19 cellular contexts compared by ENCODE assay signal in genomic region chr4:177332119-177332518, GRCh38. TPM values are rescaled to one million over a fixed set of nuclear protein-coding genes. Genes with fewer than 3 reads are reported as not detected.
A peak's percentile ranks its signal among the peaks of the same experiment; 100 is the strongest.
DNase-seq lines count a peak whose midpoint lies in the region; ATAC-seq and TF ChIP-seq lines count a peak whose summit lies in the region.
"Had no signal": no experiment of that assay in that cellular context is flagged by ENCODE, and none has a peak within 500 bp of the region (broad histone marks: within the 10 kb centered on the region; RNA-seq: fewer than 3 reads in every experiment).

No MANE protein-coding gene starts in this region.

- H2BK15ac ChIP-seq in IMR-90 (ENCODE audit: low read depth, low read length) = no peak overlapping the region

- H4K91ac ChIP-seq in IMR-90 (ENCODE audit: insufficient read depth, low read depth, low read length) = no peak overlapping the region

- CTCF ChIA-PET in IMR-90 (lab: Yijun Ruan, JAX) = interaction anchor here (0.6 kb wide), 1 partner anchor 18 kb away, joined by 5 read pairs; no protein-coding TSS in a partner anchor

- BruUV-seq in IMR-90 (replicated peaks; lab: Mats Ljungman, UMichigan) = no TSS peak

- H3K18ac ChIP-seq in IMR-90 (ENCODE audit: low read depth, low read length) = no peak overlapping the region

- H3K4me3 Mint-ChIP-seq in activated CD4-positive, alpha-beta T cell treated with anti-CD3 and anti-CD28 coated beads, Interleukin-2, amount 10 ng/mL, durations not matched to agents 24 days and 14 days = peak overlapping the region; percentile 41
- H3K4me3 Mint-ChIP-seq in activated T-helper 2 cell treated with anti-CD3 and anti-CD28 coated beads, Interferon-gamma antibody, Interleukin-2, Interleukin-4, amounts not matched to agents 10 μg/mL and 5 μg/mL and 100 μg/mL, durations not matched to agents 14 hours and 24 hours and 36 hours (ENCODE audit: low read depth) = no peak overlapping the region
- H3K4me3 Mint-ChIP-seq: CD4-positive, alpha-beta T cell; CD8-positive, alpha-beta memory T cell; GM23338; H9 had no signal

- POLR2A ChIA-PET in IMR-90 (lab: Charles Lee; ENCODE audit: unreplicated experiment) = no interaction called here

- H3K56ac ChIP-seq in IMR-90 (ENCODE audit: extremely low read depth, insufficient read depth, low read length) = no peak overlapping the region

- H3K9ac ChIP-seq in IMR-90 (ENCODE audit: low read depth, low read length) = no peak overlapping the region

- peak; percentile 56 for DNase-seq in activated CD4-positive, alpha-beta T cell treated with anti-CD3 and anti-CD28 coated beads, Interleukin-2, amount 10 ng/mL, durations not matched to agents 24 days and 14 days
- no peak for DNase-seq in activated CD4-positive, alpha-beta T cell treated with anti-CD3 and anti-CD28 coated beads for 48 hours
- DNase-seq in IMR-90 = no peak
- DNase-seq in activated T-helper 2 cell treated with anti-CD3 and anti-CD28 coated beads, Interferon-gamma antibody, Interleukin-2, Interleukin-4, amounts not matched to agents 10 μg/mL and 5 μg/mL and 100 μg/mL, durations not matched to agents 14 hours and 24 hours and 36 hours (ENCODE audit: low spot score) = no peak
- no peak for DNase-seq in ACHN
- DNase-seq in activated gamma-delta T cell (lab: John Stamatoyannopoulos, UW) = no peak
- no peak for DNase-seq in erythroblast (lab: John Stamatoyannopoulos, UW)
- DNase-seq: 8988T; C1 segment of cervical spinal cord; CD4-positive, alpha-beta T cell; CD8-positive, alpha-beta memory T cell; DMS 273 treated with DMSO at 0.1 percent for 48 hours; DMS79; GF-D8; H9 had no signal

- no peaks in the 10 kb centered on the region for H4K20me1 ChIP-seq in IMR-90 (ENCODE audit: insufficient read depth, low read length)

- peaks cover 2% of the 10 kb centered on the region; the same call in 1 of the 2 replicates for H3K4me1 ChIP-seq in IMR-90 (ENCODE audit: control insufficient read depth, insufficient read depth, low read length)
- H3K4me1 ChIP-seq in thymus (ENCODE audit: control insufficient read depth, insufficient read depth, low read length) = no peaks in the 10 kb centered on the region

- no peak overlapping the region for H3K27ac Mint-ChIP-seq in activated CD4-positive, alpha-beta T cell treated with anti-CD3 and anti-CD28 coated beads, Interleukin-2, amount 10 ng/mL, durations not matched to agents 24 days and 14 days
- H3K27ac Mint-ChIP-seq in activated T-helper 2 cell treated with anti-CD3 and anti-CD28 coated beads, Interferon-gamma antibody, Interleukin-2, Interleukin-4, amounts not matched to agents 10 μg/mL and 5 μg/mL and 100 μg/mL, durations not matched to agents 14 hours and 24 hours and 36 hours = peak overlapping the region; percentile 64
- H3K27ac Mint-ChIP-seq: CD4-positive, alpha-beta T cell; GM23338 had no signal

- no peak overlapping the region for H2AK9ac ChIP-seq in IMR-90 (replicated peaks; ENCODE audit: low read depth, low read length, poor library complexity)

- no peak overlapping the region for H2BK20ac ChIP-seq in IMR-90 (ENCODE audit: low read depth, low read length)

- H3K36me3 ChIP-seq in IMR-90 (ENCODE audit: control insufficient read depth, insufficient read depth, low read length) (no peaks in the 10 kb centered on the region), thymus (ENCODE audit: control insufficient read depth, insufficient read depth) (no peaks in the 10 kb centered on the region)

- no peak overlapping the region for H2AK5ac ChIP-seq in IMR-90 (ENCODE audit: low read depth, low read length)

- H3K9me1 ChIP-seq in IMR-90 (ENCODE audit: insufficient read depth, low read length) = no peaks in the 10 kb centered on the region; the same call in none of the 2 replicates

- no peak overlapping the region for H3K4me3 ChIP-seq in IMR-90 (ENCODE audit: insufficient read depth, low read depth, low read length)
- H3K4me3 ChIP-seq in thymus (ENCODE audit: low read length) = no peak overlapping the region
- H3K4me3 ChIP-seq: A549, GM23338 had no signal

- H3K9me3 ChIP-seq in IMR-90 (ENCODE audit: control insufficient read depth, insufficient read depth, low read length) = peaks cover 6% of the 10 kb centered on the region
- H3K9me3 ChIP-seq in thymus (ENCODE audit: control insufficient read depth) = no peaks in the 10 kb centered on the region

- H3K27me3 Mint-ChIP-seq in activated CD4-positive, alpha-beta T cell treated with anti-CD3 and anti-CD28 coated beads, Interleukin-2, amount 10 ng/mL, durations not matched to agents 24 days and 14 days = no peaks in the 10 kb centered on the region
- no peaks in the 10 kb centered on the region for H3K27me3 Mint-ChIP-seq in activated T-helper 2 cell treated with anti-CD3 and anti-CD28 coated beads, Interferon-gamma antibody, Interleukin-2, Interleukin-4, amounts not matched to agents 10 μg/mL and 5 μg/mL and 100 μg/mL, durations not matched to agents 14 hours and 24 hours and 36 hours (ENCODE audit: low read depth)
- H3K27me3 Mint-ChIP-seq: CD4-positive, alpha-beta T cell; CD8-positive, alpha-beta memory T cell had no signal

- no peak overlapping the region for H3K4me2 ChIP-seq in IMR-90 (ENCODE audit: low read depth, low read length)
- H3K4me2 ChIP-seq: A549, GM23338 had no signal

- H4K8ac ChIP-seq in IMR-90 (ENCODE audit: low read depth in 2 of 2, low read length in 2 of 2) = no peak overlapping the region

- peak overlapping the region; percentile 18 for H2AFZ ChIP-seq in IMR-90 (replicated peaks; ENCODE audit: low read length, poor library complexity)
- H2AFZ ChIP-seq: GM23338 had no signal

- H3K9me3 Mint-ChIP-seq in activated CD4-positive, alpha-beta T cell treated with anti-CD3 and anti-CD28 coated beads, Interleukin-2, amount 10 ng/mL, durations not matched to agents 24 days and 14 days = peaks cover 8% of the 10 kb centered on the region
- peaks cover 32% of the 10 kb centered on the region for H3K9me3 Mint-ChIP-seq in activated T-helper 2 cell treated with anti-CD3 and anti-CD28 coated beads, Interferon-gamma antibody, Interleukin-2, Interleukin-4, amounts not matched to agents 10 μg/mL and 5 μg/mL and 100 μg/mL, durations not matched to agents 14 hours and 24 hours and 36 hours

- H3K27ac ChIP-seq in IMR-90 (ENCODE audit: insufficient read depth, low read length) (no peak overlapping the region), thymus (ENCODE audit: low read depth) (peak overlapping the region; percentile 22)
- H3K27ac ChIP-seq: A549 had no signal

- peaks cover 56% of the 10 kb centered on the region for H3K36me3 Mint-ChIP-seq in activated CD4-positive, alpha-beta T cell treated with anti-CD3 and anti-CD28 coated beads, Interleukin-2, amount 10 ng/mL, durations not matched to agents 24 days and 14 days (ENCODE audit: low read depth)
- H3K36me3 Mint-ChIP-seq in activated T-helper 2 cell treated with anti-CD3 and anti-CD28 coated beads, Interferon-gamma antibody, Interleukin-2, Interleukin-4, amounts not matched to agents 10 μg/mL and 5 μg/mL and 100 μg/mL, durations not matched to agents 14 hours and 24 hours and 36 hours (ENCODE audit: low read depth) = peaks cover 81% of the 10 kb centered on the region

- H3K27me3 ChIP-seq in IMR-90 (ENCODE audit: control insufficient read depth, insufficient read depth, low read length) = no peaks in the 10 kb centered on the region
- H3K27me3 ChIP-seq in thymus (ENCODE audit: control insufficient read depth, insufficient read depth) = no peaks in the 10 kb centered on the region

- H2BK120ac ChIP-seq in IMR-90 (ENCODE audit: low read depth, low read length) = no peak overlapping the region

- in situ Hi-C loops in IMR-90 (cut with MboI; ENCODE audit: low sequenced_read_pairs) (loop anchor here (10.0 to 25.0 kb wide), 2 partner anchors 217 to 545 kb away; partner anchors contain the start of gene VEGFC), ACHN (cut with HindIII; ENCODE audit: low pct_ligation_motif_present, low pct_unique_long_range_greater_than_20kb, low sequenced_read_pairs) (no loop called here)

- peaks cover 37% of the 10 kb centered on the region for H3K4me1 Mint-ChIP-seq in activated CD4-positive, alpha-beta T cell treated with anti-CD3 and anti-CD28 coated beads, Interleukin-2, amount 10 ng/mL, durations not matched to agents 24 days and 14 days
- H3K4me1 Mint-ChIP-seq in activated T-helper 2 cell treated with anti-CD3 and anti-CD28 coated beads, Interferon-gamma antibody, Interleukin-2, Interleukin-4, amounts not matched to agents 10 μg/mL and 5 μg/mL and 100 μg/mL, durations not matched to agents 14 hours and 24 hours and 36 hours (ENCODE audit: low read depth) = peaks cover 64% of the 10 kb centered on the region
- H3K4me1 Mint-ChIP-seq: GM23338, H9 had no signal

- no peak overlapping the region for H2BK5ac ChIP-seq in IMR-90 (ENCODE audit: low read depth, low read length, poor library complexity, severe bottlenecking)

- no peak for TF ChIP-seq CTCF in IMR-90 (conservative IDR thresholded peaks at IDR 0.05; ENCODE audit: low read depth, low read length)

- ATAC-seq in IMR-90 (ENCODE audit: low read depth) = no peak
- ATAC-seq: A549, GM23338, HCT116 had no signal

- H3K4ac ChIP-seq in IMR-90 (ENCODE audit: low read depth, low read length) = no peak overlapping the region

- no peak overlapping the region for H3K23ac ChIP-seq in IMR-90 (ENCODE audit: low read depth, low read length)

- WGBS in IMR-90 (ENCODE audit: extremely low coverage in 2 of 2, insufficient read length in 1 of 2), 2 experiments = no CpG with 5 or more reads among the region's 4 CpGs
- 98% methylated on average over 4 of the region's 4 CpGs for WGBS in thymus

- no peak overlapping the region for H4K5ac ChIP-seq in IMR-90 (ENCODE audit: low read depth, low read length)

- dilution Hi-C loops in IMR-90 (cut with HindIII; ENCODE audit: low sequenced_read_pairs, unreplicated experiment) = no loop called here

- H3K14ac ChIP-seq in IMR-90 (replicated peaks; ENCODE audit: low read depth, low read length) = no peak overlapping the region

- TF ChIP-seq RAD21 in IMR-90 (IDR thresholded peaks at IDR 0.05; ENCODE audit: low read length) = no peak

- intact Hi-C loops in activated CD4-positive, alpha-beta T cell treated with anti-CD3 and anti-CD28 coated beads, Interleukin-2, amount 10 ng/mL, durations not matched to agents 24 days and 14 days (cut with micrococcal nuclease) = no loop called here
- intact Hi-C loops in IMR-90 (cut with micrococcal nuclease) = loop anchor here (10.0 kb wide), 1 partner anchor 537 kb away; the partner anchor contains the start of gene VEGFC
- intact Hi-C loops in activated T-helper 2 cell treated with anti-CD3 and anti-CD28 coated beads, Interferon-gamma antibody, Interleukin-2, Interleukin-4, amounts not matched to agents 10 μg/mL and 5 μg/mL and 100 μg/mL, durations not matched to agents 14 hours and 24 hours and 36 hours (cut with micrococcal nuclease) = loop anchor here (10.0 kb wide), 1 partner anchor 537 kb away; the partner anchor contains the start of gene VEGFC

- no peak for TF ChIP-seq POLR2A in IMR-90 (IDR thresholded peaks at IDR 0.05; ENCODE audit: low read depth, low read length)
- no peak for TF ChIP-seq POLR2A in erythroblast (IDR thresholded peaks at IDR 0.05; ENCODE audit: low read length)

- H3K79me1 ChIP-seq in IMR-90 (ENCODE audit: low read depth in 1 of 2, low read length in 2 of 2) = peaks cover 11 to 21% of the 10 kb centered on the region in 2 experiments; a peak in 3 of 4 replicates

RNA-seq across cellular contexts. Expression of gene NEIL3, which starts 22.4 kb away (rescaled TPM):
- 15.5 and 17.0 TPM in 2 replicates for total RNA-seq in activated CD4-positive, alpha-beta T cell treated with anti-CD3 and anti-CD28 coated beads, Interleukin-2, amount 10 ng/mL, durations not matched to agents 24 days and 14 days
- total RNA-seq in IMR-90 (2012; rRNA removed) = 7.9 and 10.3 TPM in 2 replicates
- polyA plus RNA-seq in IMR-90 (2012; rRNA removed) = 4.4 and 4.5 TPM in 2 replicates
- 0.88 and 1.8 TPM in 2 replicates for polyA plus RNA-seq in IMR-90 (2012; cell fraction: cytosol; rRNA removed)
- 1.1 and 3.3 TPM in 2 replicates for polyA plus RNA-seq in IMR-90 (2012; cell fraction: nucleus; rRNA removed; ENCODE audit: low replicate concordance)
- 18.2 and 18.5 TPM in 2 replicates for total RNA-seq in activated T-helper 2 cell treated with anti-CD3 and anti-CD28 coated beads, Interferon-gamma antibody, Interleukin-2, Interleukin-4, amounts not matched to agents 10 μg/mL and 5 μg/mL and 100 μg/mL, durations not matched to agents 14 hours and 24 hours and 36 hours
- 3.6 TPM for polyA plus RNA-seq in thymus
